16 cellular contexts compared by ENCODE assay signal in the genomic region with DNA sequence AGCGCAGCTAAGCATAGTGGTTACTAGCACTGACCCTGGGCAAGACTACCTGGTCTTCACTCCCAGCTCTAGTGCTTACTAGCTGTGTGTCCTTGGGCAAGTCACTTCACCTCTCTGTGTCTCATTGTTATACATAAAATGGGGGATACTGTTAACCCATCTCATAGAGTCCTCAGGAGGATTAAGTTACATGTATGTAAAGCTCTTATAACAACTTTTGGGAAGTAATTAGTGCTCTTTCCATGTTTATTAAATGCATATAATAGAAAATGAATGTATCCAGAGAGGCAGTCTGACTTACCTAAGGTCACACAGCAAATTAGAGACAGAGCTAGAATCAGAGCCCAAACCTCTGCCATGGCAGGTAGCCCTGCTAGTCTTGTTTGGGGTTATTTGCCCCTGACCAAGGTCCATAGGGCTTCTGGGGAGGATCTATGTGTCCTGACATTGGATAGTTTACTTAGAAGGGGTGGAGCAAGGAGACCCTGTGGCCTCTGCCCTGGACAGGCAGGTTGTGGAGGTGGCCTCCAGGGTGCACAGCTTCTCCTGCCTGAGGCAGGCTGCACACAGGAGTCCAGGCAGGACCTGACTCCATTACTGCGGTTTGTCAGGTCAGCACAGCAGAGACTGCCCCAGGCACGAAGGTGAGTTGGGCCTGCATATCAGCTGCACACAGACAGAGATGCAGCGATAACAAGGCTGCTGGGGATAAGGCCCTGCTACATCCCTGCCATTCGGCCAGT. TPM values are rescaled to one million over a fixed set of nuclear protein-coding genes. Genes with fewer than 3 reads are reported as not detected.
DNase-seq lines count a peak whose midpoint lies in the region; ATAC-seq, FAIRE-seq and TF ChIP-seq lines count a peak whose summit lies in the region.
"Had no signal": no experiment of that assay in that cellular context is flagged by ENCODE, and none has a peak within 500 bp of the region (broad histone marks: within the 10 kb centered on the region; RNA-seq: fewer than 3 reads in every experiment).

No MANE protein-coding gene starts in this region.

- H3K4me1 Mint-ChIP-seq in T-helper 1 cell treated with Interleukin-12 subunit alpha and Interleukin-12 subunit beta and Interleukin-4 antibody, amounts not matched to agents 30 μg/mL and 1 μg/mL, for 36 hours (ENCODE audit: low read depth) = peaks cover 76% of the 10 kb centered on the region

- no peak overlapping the region for H2BK5ac ChIP-seq in H1 (ENCODE audit: low read depth, low read length)

- H3K36me3 ChIP-seq in RWPE2 (ENCODE audit: low read depth) = no peaks in the 10 kb centered on the region
- no peaks in the 10 kb centered on the region for H3K36me3 ChIP-seq in H1 (ENCODE audit: control insufficient read depth in 2 of 4, insufficient read depth in 4 of 4, low read length in 3 of 4)
- peaks cover 0 to 9% (median 4%) of the 10 kb centered on the region in 4 donors for H3K36me3 ChIP-seq in sigmoid colon

- H3K4me2 ChIP-seq in H1 (ENCODE audit: insufficient read depth in 1 of 2, low read depth in 2 of 2, low read length in 2 of 2) = no peak overlapping the region

- no peak for TF ChIP-seq POLR2A in H1 (IDR thresholded peaks at IDR 0.05; ENCODE audit: control extremely low read depth in 1 of 2, low read depth in 2 of 2, low read length in 2 of 2)
- no peak for TF ChIP-seq POLR2A in sigmoid colon (IDR thresholded peaks at IDR 0.05)

- H3K18ac ChIP-seq in H1 (ENCODE audit: extremely low read depth, low read length) = no peak overlapping the region

- no peak for FAIRE-seq in H1 (lab: Jason Lieb, UNC)
- FAIRE-seq: A204.1, keratinocyte had no signal

- H3K9me3 ChIP-seq in RWPE2 (ENCODE audit: severe bottlenecking) (no peaks in the 10 kb centered on the region), H1 (ENCODE audit: insufficient read depth in 2 of 2, low read depth in 1 of 2, low read length in 1 of 2) (no peaks in the 10 kb centered on the region), sigmoid colon (no peaks in the 10 kb centered on the region)

- whole genome bisulfite sequencing in H1 (ENCODE audit: extremely low coverage in 1 of 2, insufficient coverage in 1 of 2, insufficient read length in 1 of 2, insufficient replicate concordance in 2 of 2, low coverage in 1 of 2, low lambda C conversion rate in 2 of 2, missing lambda C conversion rate in 1 of 2), 2 experiments = 90% methylated on average over 5 of the region's 5 CpGs; no CpG with 5 or more reads in 1 of the 2 experiments
- WGBS in sigmoid colon, 2 donors = 88 to 91% methylated on average over 5 of the region's 5 CpGs

- H3K23me2 ChIP-seq in H1 (ENCODE audit: low read depth, low read length) = no peaks in the 10 kb centered on the region; the same call in 1 of the 2 replicates

- no peak overlapping the region; the same call in 1 of the 2 replicates for H2BK15ac ChIP-seq in H1 (ENCODE audit: low read length)

- ATAC-seq in RWPE2 (ENCODE audit: low read depth) (no peak), GM18511 (IDR thresholded peaks at IDR 0.05; ENCODE audit: unreplicated experiment) (no peak), HG02623 (IDR thresholded peaks at IDR 0.05; ENCODE audit: unreplicated experiment) (no peak)

- H4K20me1 ChIP-seq in H1 (replicated peaks in 1 of 2; ENCODE audit: control insufficient read depth in 1 of 2, insufficient read depth in 2 of 2, low read length in 2 of 2) = peaks cover 0 to 2% of the 10 kb centered on the region in 2 experiments

- H3K79me2 ChIP-seq in H1 (ENCODE audit: control insufficient read depth in 1 of 2, insufficient read depth in 2 of 2, low read length in 2 of 2) = no peaks in the 10 kb centered on the region

- H3K9ac ChIP-seq in H1 (replicated peaks in 1 of 4; ENCODE audit: extremely low read depth in 1 of 4, low read depth in 3 of 4, low read length in 3 of 4) = no peak overlapping the region

- intact Hi-C loops in sigmoid colon (cut with DNase I) = loop anchor here (5.0 kb wide), 1 partner anchor 240 kb away; no protein-coding TSS in a partner anchor

- H3K4me3 Mint-ChIP-seq in T-helper 1 cell treated with Interleukin-12 subunit alpha and Interleukin-12 subunit beta and Interleukin-4 antibody, amounts not matched to agents 30 μg/mL and 1 μg/mL, for 36 hours = no peak overlapping the region
- H3K4me3 Mint-ChIP-seq: nephron progenitor cell had no signal

- TF ChIP-seq EP300 in H1 (IDR thresholded peaks at IDR 0.05; ENCODE audit: borderline replicate concordance in 1 of 2, low read depth in 2 of 2, low read length in 2 of 2) (no peak), sigmoid colon (IDR thresholded peaks at IDR 0.05) (no peak)

- no peak overlapping the region for H2AFZ ChIP-seq in H1 (ENCODE audit: low read length)

- H3K36me3 Mint-ChIP-seq in T-helper 1 cell treated with Interleukin-12 subunit alpha and Interleukin-12 subunit beta and Interleukin-4 antibody, amounts not matched to agents 30 μg/mL and 1 μg/mL, for 36 hours (ENCODE audit: low read depth) = peaks cover 17% of the 10 kb centered on the region

- H2BK12ac ChIP-seq in H1 (ENCODE audit: low read depth, low read length) = peak overlapping the region; percentile 69; the same call in 1 of the 2 replicates

- H3K27me3 ChIP-seq in RWPE2 (ENCODE audit: insufficient read depth, poor library complexity, severe bottlenecking) (no peaks in the 10 kb centered on the region), H1 (replicated peaks in 1 of 4; ENCODE audit: control insufficient read depth in 3 of 4, extremely low read depth in 1 of 4, insufficient read depth in 3 of 4, low read length in 3 of 4) (no peaks in the 10 kb centered on the region), sigmoid colon (peaks cover 0 to 5% (median 0%) of the 10 kb centered on the region in 3 donors)
- H3K27me3 ChIP-seq: dorsolateral prefrontal cortex, foreskin keratinocyte had no signal

- DNase-seq in T-helper 1 cell (no peak), RWPE2 (ENCODE audit: low spot score) (no peak), H1 (ENCODE audit: low read depth in 1 of 2, low spot score in 2 of 2) (no peak), sigmoid colon (peak; percentile 19), GM20000 (ENCODE audit: low spot score) (no peak)
- DNase-seq: DMS79 treated with DMSO at 0.1 percent for 48 hours, dorsolateral prefrontal cortex, NCI-H748 treated with DMSO at 0.1 percent for 48 hours, nephron progenitor cell had no signal

- no peak overlapping the region for H3K14ac ChIP-seq in H1 (ENCODE audit: insufficient read length)

- H3K56ac ChIP-seq in H1 (replicated peaks; ENCODE audit: insufficient read length, low read depth, low read length) = no peak overlapping the region

- H3K79me1 ChIP-seq in H1 (ENCODE audit: low read depth, low read length) = no peaks in the 10 kb centered on the region

- no peak overlapping the region for H4K5ac ChIP-seq in H1 (ENCODE audit: insufficient read length, low read depth, low read length)

- TF ChIP-seq RAD21 in H1 (IDR thresholded peaks at IDR 0.05 in 1 of 2, conservative IDR thresholded peaks at IDR 0.05 in 1 of 2; ENCODE audit: low read depth in 2 of 2, low read length in 2 of 2) = no peak

- H3K27ac ChIP-seq in RWPE2 (ENCODE audit: poor library complexity, severe bottlenecking) (peak overlapping the region; percentile 34), H1 (ENCODE audit: low read depth, low read length) (no peak overlapping the region), sigmoid colon (no peak overlapping the region)
- H3K27ac ChIP-seq: foreskin keratinocyte had no signal

- H3K4me1 ChIP-seq in RWPE2 (ENCODE audit: insufficient read depth, poor library complexity, severe bottlenecking) (peaks cover 18% of the 10 kb centered on the region), H1 (replicated peaks in 1 of 4; ENCODE audit: control insufficient read depth in 3 of 4, insufficient read depth in 4 of 4, low read length in 3 of 4) (peaks cover 4 to 7% (median 6%) of the 10 kb centered on the region in 4 experiments; a peak in 6 of 7 replicates), sigmoid colon (peaks cover 0 to 14% (median 12%) of the 10 kb centered on the region in 4 donors)

- H2BK120ac ChIP-seq in H1 (replicated peaks; ENCODE audit: low read depth, low read length) = no peak overlapping the region

- H3K23ac ChIP-seq in H1 (ENCODE audit: insufficient read length) = no peak overlapping the region

- POLR2A ChIA-PET in H1 (lab: Charles Lee; ENCODE audit: partially characterized antibody) = interaction anchor here (0.6 to 2.0 kb wide), 8 partner anchors 8 to 856 kb away, joined by 3 to 10 read pairs (median 4); no protein-coding TSS in a partner anchor

- no peak overlapping the region for H2AK5ac ChIP-seq in H1 (ENCODE audit: low read depth, low read length)

- no peak overlapping the region for H4K8ac ChIP-seq in H1 (ENCODE audit: extremely low read depth, insufficient read depth, low read length)

- H3K4me3 ChIP-seq in RWPE2 (ENCODE audit: severe bottlenecking) = no peak overlapping the region
- H3K4me3 ChIP-seq in H1 (ENCODE audit: extremely low read depth in 1 of 4, insufficient read depth in 2 of 4, low read depth in 3 of 4, low read length in 4 of 4) = no peak overlapping the region
- no peak overlapping the region for H3K4me3 ChIP-seq in sigmoid colon
- H3K4me3 ChIP-seq: dorsolateral prefrontal cortex had no signal

- CTCF ChIA-PET in H1 (lab: Charles Lee; ENCODE audit: partially characterized antibody) = interaction anchor here (0.6 to 2.7 kb wide), 12 partner anchors 9 to 239 kb away, joined by 3 to 19 read pairs (median 4); no protein-coding TSS in a partner anchor

- no peak for TF ChIP-seq CTCF in RWPE2 (IDR thresholded peaks at IDR 0.05; ENCODE audit: poor library complexity, severe bottlenecking)
- TF ChIP-seq CTCF in H1 (IDR thresholded peaks at IDR 0.05; ENCODE audit: control extremely low read depth in 1 of 3, insufficient read depth in 1 of 3, low read depth in 1 of 3, low read length in 3 of 3) = no peak
- TF ChIP-seq CTCF in sigmoid colon (IDR thresholded peaks at IDR 0.05) = no peak
- no peak for TF ChIP-seq CTCF in GM20000 (IDR thresholded peaks at IDR 0.05; ENCODE audit: extremely low read depth, missing control alignments)

- H3K9me3 Mint-ChIP-seq in T-helper 1 cell treated with Interleukin-12 subunit alpha and Interleukin-12 subunit beta and Interleukin-4 antibody, amounts not matched to agents 30 μg/mL and 1 μg/mL, for 36 hours = no peaks in the 10 kb centered on the region
- H3K9me3 Mint-ChIP-seq: nephron progenitor cell had no signal

- H4K91ac ChIP-seq in H1 (replicated peaks; ENCODE audit: insufficient read length, low read length) = no peak overlapping the region

- no peak overlapping the region for H3K4ac ChIP-seq in H1 (replicated peaks; ENCODE audit: insufficient read length, low read depth, low read length)

- no peak overlapping the region for H2BK20ac ChIP-seq in H1 (ENCODE audit: low read length)

- no peaks in the 10 kb centered on the region for H3K27me3 Mint-ChIP-seq in T-helper 1 cell treated with Interleukin-12 subunit alpha and Interleukin-12 subunit beta and Interleukin-4 antibody, amounts not matched to agents 30 μg/mL and 1 μg/mL, for 36 hours (ENCODE audit: low read depth)

- peak overlapping the region; percentile 99 for H3K27ac Mint-ChIP-seq in T-helper 1 cell treated with Interleukin-12 subunit alpha and Interleukin-12 subunit beta and Interleukin-4 antibody, amounts not matched to agents 30 μg/mL and 1 μg/mL, for 36 hours
- H3K27ac Mint-ChIP-seq: nephron progenitor cell had no signal

RNA-seq across cellular contexts. Expression of gene MAPK13, which starts 8.4 kb away (rescaled TPM):
- total RNA-seq in H1 (2021; fragmentation: NEBNext Ultra II Directional; extraction: Animal tissue kit (Norgen Biotek cat#: 25700)) = 14.1 and 15.2 TPM in 2 replicates
- polyA plus RNA-seq in H1 (2011; rRNA removed) = 10.1 and 13.5 TPM in 2 replicates
- 13.6 TPM for polyA plus RNA-seq in H1 (2011; cell fraction: cytosol; rRNA removed)
- polyA plus RNA-seq in H1 (2011; cell fraction: nucleus; rRNA removed) = 21.5 TPM
- 11.2 to 15.9 TPM (median 15.7 TPM) in 4 replicates for polyA plus RNA-seq in H1 (2012, experiment 1 of 2)
- 13.8 TPM for polyA plus RNA-seq in H1 (2012, experiment 2 of 2)
- polyA plus RNA-seq in H1 (2013, experiment 1 of 2) = 8.6 TPM
- polyA plus RNA-seq in H1 (2013, experiment 2 of 2) = 8.3 TPM
- 13.3 and 17.5 TPM in 2 replicates for polyA minus RNA-seq in H1 (2011; rRNA and poly(A)+ RNA removed)
- 6.2 TPM for polyA minus RNA-seq in H1 (2011; cell fraction: cytosol; rRNA and poly(A)+ RNA removed)
- 12.4 TPM for polyA minus RNA-seq in H1 (2011; cell fraction: nucleus; rRNA and poly(A)+ RNA removed)
- total RNA-seq in sigmoid colon = 1 to 10 TPM; 1.8 to 3.6 (median 2.8) TPM
- polyA plus RNA-seq in sigmoid colon = 100 to 1,000 TPM; 110 to 159 (median 151) TPM
- total RNA-seq: SK-MEL-5 had no signal
